ENCODE assay signal across 8 cellular contexts in genomic region chr3:120177151-120177550, GRCh38.
DNase-seq lines count a peak whose midpoint lies in the region; ATAC-seq and TF ChIP-seq lines count a peak whose summit lies in the region.

No MANE protein-coding gene starts in this region.

- WGBS in neuronal stem cell (ENCODE audit: extremely low coverage in 2 of 2, insufficient read length in 2 of 2, insufficient replicate concordance in 1 of 2), 2 donors = no CpG with 5 or more reads among the region's 6 CpGs

- no peak overlapping the region for H3K9ac ChIP-seq in neuronal stem cell (ENCODE audit: low read depth, low read length, poor library complexity)

- H3K4me2 ChIP-seq in neuronal stem cell (ENCODE audit: insufficient read depth, low read length, poor library complexity, severe bottlenecking) = no peak overlapping the region

- intact Hi-C loops in activated CD4-positive, alpha-beta T cell treated with anti-CD3 and anti-CD28 coated beads, Interleukin-2, amount 10 ng/mL, durations not matched to agents 24 days and 14 days (cut with micrococcal nuclease) = no loop called here

- no peaks in the 10 kb centered on the region for H3K36me3 ChIP-seq in neuronal stem cell (replicated peaks in 1 of 2; ENCODE audit: control insufficient read depth in 2 of 2, insufficient read depth in 2 of 2, low read length in 2 of 2)

- peak overlapping the region; percentile 85 for H2AFZ ChIP-seq in neuronal stem cell (ENCODE audit: low read length)

- H3K23ac ChIP-seq in neuronal stem cell (ENCODE audit: low read depth, low read length, poor library complexity) = no peak overlapping the region

- no peak overlapping the region for H2BK5ac ChIP-seq in neuronal stem cell (ENCODE audit: low read length)

- no peak overlapping the region for H4K91ac ChIP-seq in neuronal stem cell (ENCODE audit: low read depth, low read length, poor library complexity)

- no peak overlapping the region for H2BK120ac ChIP-seq in neuronal stem cell (ENCODE audit: low read depth, low read length)

- no peak overlapping the region for H3K4me3 Mint-ChIP-seq in activated CD4-positive, alpha-beta T cell treated with anti-CD3 and anti-CD28 coated beads, Interleukin-2, amount 10 ng/mL, durations not matched to agents 24 days and 14 days

- TF ChIP-seq CTCF in epithelial cell of proximal tubule (conservative IDR thresholded peaks at IDR 0.05; ENCODE audit: low read depth, low read length) (no peak), GM10248 (IDR thresholded peaks at IDR 0.05; ENCODE audit: control extremely low read depth, extremely low read depth, low read depth, missing control alignments) (no peak)

- no peak overlapping the region for H3K27ac ChIP-seq in neuronal stem cell (replicated peaks; ENCODE audit: low read length)

- no peak overlapping the region for H2AK5ac ChIP-seq in neuronal stem cell (ENCODE audit: low read depth, low read length)

- no peak overlapping the region for H3K14ac ChIP-seq in neuronal stem cell (ENCODE audit: low read length)

- H3K18ac ChIP-seq in neuronal stem cell (ENCODE audit: low read length) = no peak overlapping the region

- no peak overlapping the region for H4K8ac ChIP-seq in neuronal stem cell (ENCODE audit: low read depth, low read length)

- peaks cover 12% of the 10 kb centered on the region for H3K27me3 Mint-ChIP-seq in activated CD4-positive, alpha-beta T cell treated with anti-CD3 and anti-CD28 coated beads, Interleukin-2, amount 10 ng/mL, durations not matched to agents 24 days and 14 days

- H3K4ac ChIP-seq in neuronal stem cell (ENCODE audit: low read length) = no peak overlapping the region

- no peaks in the 10 kb centered on the region for H3K36me3 Mint-ChIP-seq in activated CD4-positive, alpha-beta T cell treated with anti-CD3 and anti-CD28 coated beads, Interleukin-2, amount 10 ng/mL, durations not matched to agents 24 days and 14 days (ENCODE audit: low read depth)

- H3K4me3 ChIP-seq in epithelial cell of proximal tubule (ENCODE audit: low read depth, low read length) = no peak overlapping the region
- H3K4me3 ChIP-seq in neuronal stem cell (ENCODE audit: low read length in 2 of 2) = no peak overlapping the region

- DNase-seq in DMS153 (lab: John Stamatoyannopoulos, UW) = peak; percentile 63
- peak; percentile 98 for DNase-seq in NCI-H2196 treated with DMSO at 0.1 percent for 48 hours (lab: John Stamatoyannopoulos, UW; ENCODE audit: unreplicated experiment)
- peak; percentile 77 for DNase-seq in epithelial cell of proximal tubule (ENCODE audit: low read depth)
- no peak for DNase-seq in neuronal stem cell (ENCODE audit: low spot score)
- no peak for DNase-seq in GM10248 (ENCODE audit: extremely low spot score)
- DNase-seq in activated CD4-positive, alpha-beta T cell treated with anti-CD3 and anti-CD28 coated beads for 48 hours = no peak
- DNase-seq in activated CD4-positive, alpha-beta T cell treated with anti-CD3 and anti-CD28 coated beads, Interleukin-2, amount 10 ng/mL, durations not matched to agents 24 days and 14 days = no peak

- H3K4me1 Mint-ChIP-seq in activated CD4-positive, alpha-beta T cell treated with anti-CD3 and anti-CD28 coated beads, Interleukin-2, amount 10 ng/mL, durations not matched to agents 24 days and 14 days = no peaks in the 10 kb centered on the region

- POLR2A ChIA-PET in GM10248 (lab: Yijun Ruan, JAX) = no interaction called here

- no peak overlapping the region for H2BK15ac ChIP-seq in neuronal stem cell (ENCODE audit: low read length)

- no peaks in the 10 kb centered on the region for H3K9me3 Mint-ChIP-seq in activated CD4-positive, alpha-beta T cell treated with anti-CD3 and anti-CD28 coated beads, Interleukin-2, amount 10 ng/mL, durations not matched to agents 24 days and 14 days

- H3K27me3 ChIP-seq in neuronal stem cell (ENCODE audit: control insufficient read depth in 3 of 3, insufficient read depth in 3 of 3, low read depth in 1 of 3, low read length in 3 of 3) = no peaks in the 10 kb centered on the region

- no peak overlapping the region for H2BK12ac ChIP-seq in neuronal stem cell (ENCODE audit: low read length)

- CTCF ChIA-PET in GM10248 (lab: Yijun Ruan, JAX) = interaction anchor here (2.2 kb wide), 1 partner anchor 10 kb away, joined by 5 read pairs; no protein-coding TSS in a partner anchor

- peaks cover 8% of the 10 kb centered on the region in 2 donors for H3K4me1 ChIP-seq in neuronal stem cell (ENCODE audit: control insufficient read depth in 2 of 2, insufficient read depth in 1 of 2, low read depth in 1 of 2, low read length in 2 of 2)

- H3K9me3 ChIP-seq in neuronal stem cell (replicated peaks in 1 of 2; ENCODE audit: control insufficient read depth in 2 of 2, insufficient read depth in 1 of 2, low read depth in 1 of 2, low read length in 2 of 2) = no peaks in the 10 kb centered on the region

- H3K79me1 ChIP-seq in neuronal stem cell (ENCODE audit: low read depth, low read length) = no peaks in the 10 kb centered on the region

- ATAC-seq in HG02981 (IDR thresholded peaks at IDR 0.05; ENCODE audit: unreplicated experiment) = no peak

- H3K27ac Mint-ChIP-seq in activated CD4-positive, alpha-beta T cell treated with anti-CD3 and anti-CD28 coated beads, Interleukin-2, amount 10 ng/mL, durations not matched to agents 24 days and 14 days = no peak overlapping the region

Comparison
In these comparisons a context has a peak if more than half of its experiments do, and no peak if none do; other contexts are left out.
1. DNase-seq: peak in DMS153 (single experiment), NCI-H2196 treated with DMSO at 0.1 percent for 48 hours (single experiment) and epithelial cell of proximal tubule (single experiment); none in neuronal stem cell (single experiment), GM10248 (single experiment), activated CD4-positive, alpha-beta T cell treated with anti-CD3 and anti-CD28 coated beads for 48 hours (single experiment) and activated CD4-positive, alpha-beta T cell treated with anti-CD3 and anti-CD28 coated beads, Interleukin-2, amount 10 ng/mL, durations not matched to agents 24 days and 14 days (single experiment).